ENCODE assay signal across 21 cellular contexts in the genomic region with DNA sequence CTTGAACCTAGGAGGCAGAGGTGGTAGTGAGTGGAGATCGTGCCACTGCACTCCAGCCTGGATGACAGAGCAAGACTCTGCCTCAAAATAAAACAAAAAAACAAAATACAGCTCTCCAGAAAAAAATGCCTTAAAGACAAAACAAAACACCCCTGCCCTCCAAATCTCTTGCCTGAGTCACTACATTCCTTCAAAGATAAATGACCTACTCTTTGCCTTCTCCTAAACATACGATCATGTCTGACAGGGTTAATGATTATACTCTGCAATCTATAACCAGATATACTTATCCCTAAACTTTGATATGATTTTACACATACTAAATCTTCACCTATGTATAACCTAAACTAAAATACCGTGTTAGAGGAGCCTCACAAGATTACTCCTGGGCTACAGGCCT. TPM values are rescaled to one million over a fixed set of nuclear protein-coding genes. Genes with fewer than 3 reads are reported as not detected.
A peak's percentile ranks its signal among the peaks of the same experiment; 100 is the strongest.
DNase-seq lines count a peak whose midpoint lies in the region; ATAC-seq and TF ChIP-seq lines count a peak whose summit lies in the region.
"Had no signal": no experiment of that assay in that cellular context is flagged by ENCODE, and none has a peak within 500 bp of the region (broad histone marks: within the 10 kb centered on the region; RNA-seq: fewer than 3 reads in every experiment).

No MANE protein-coding gene starts in this region.

- no peaks in the 10 kb centered on the region for H3K9me3 ChIP-seq in colonic mucosa
- H3K9me3 ChIP-seq: BLaER1 treated with 17β-estradiol and CSF1 and Interleukin-3, amounts not matched to agents 10 nM and 100 nM had no signal

- H3K27me3 Mint-ChIP-seq in activated CD4-positive, alpha-beta T cell treated with anti-CD3 and anti-CD28 coated beads for 36 hours: no peaks in the 10 kb centered on the region
- no peaks in the 10 kb centered on the region for H3K27me3 Mint-ChIP-seq in WTC11 (ENCODE audit: low read depth)
- H3K27me3 Mint-ChIP-seq: central memory CD8-positive, alpha-beta T cell had no signal

- CTCF ChIA-PET in activated CD4-positive, alpha-beta T cell treated with anti-CD3 and anti-CD28 coated beads for 36 hours (lab: Charles Lee): interaction anchor here (0.6 to 1.7 kb wide), 9 partner anchors 8 to 242 kb away, joined by 3 to 10 read pairs (median 5); partner anchors contain the start of gene SLC38A7
- CTCF ChIA-PET in WTC11 (lab: Charles Lee): interaction anchor here (0.8 to 1.7 kb wide), 3 partner anchors 26 to 242 kb away, joined by 4 to 11 read pairs (median 5); no protein-coding TSS in a partner anchor

- ATAC-seq in activated CD4-positive, alpha-beta T cell treated with anti-CD3 and anti-CD28 coated beads for 36 hours: no peak
- ATAC-seq in WTC11 (no peak), GM21786 (IDR thresholded peaks at IDR 0.05; ENCODE audit: unreplicated experiment) (no peak), HG02870 (IDR thresholded peaks at IDR 0.05; ENCODE audit: unreplicated experiment) (no peak)
- ATAC-seq: left cardiac atrium had no signal

- no peak overlapping the region for H3K27ac ChIP-seq in colonic mucosa
- H3K27ac ChIP-seq: BLaER1 treated with 17β-estradiol and CSF1 and Interleukin-3, amounts not matched to agents 10 nM and 100 nM; SK-N-MC had no signal

- H3K4me1 ChIP-seq in colonic mucosa: peaks cover 3% of the 10 kb centered on the region

- H3K27ac Mint-ChIP-seq in activated CD4-positive, alpha-beta T cell treated with anti-CD3 and anti-CD28 coated beads for 36 hours: no peak overlapping the region
- no peak overlapping the region for H3K27ac Mint-ChIP-seq in WTC11

- peak overlapping the region; percentile 92 for H3K4me3 Mint-ChIP-seq in activated CD4-positive, alpha-beta T cell treated with anti-CD3 and anti-CD28 coated beads for 36 hours
- peak overlapping the region; percentile 14; the same call in 1 of the 2 replicates for H3K4me3 Mint-ChIP-seq in WTC11

- no peak overlapping the region for H3K9ac ChIP-seq in colonic mucosa (ENCODE audit: low read depth in 2 of 2, low read length in 2 of 2)

- POLR2A ChIA-PET in activated CD4-positive, alpha-beta T cell treated with anti-CD3 and anti-CD28 coated beads for 36 hours (lab: Charles Lee): interaction anchor here (0.6 kb wide), 1 partner anchor 501 kb away, joined by 3 read pairs; no protein-coding TSS in a partner anchor
- POLR2A ChIA-PET in WTC11 (lab: Charles Lee): no interaction called here

- intact Hi-C loops in activated CD4-positive, alpha-beta T cell treated with anti-CD3 and anti-CD28 coated beads for 36 hours (cut with DNase I, micrococcal nuclease): loop anchor here (2.0 to 10.0 kb wide), 3 partner anchors 13 to 319 kb away; partner anchors contain the start of genes CSNK2A2 (in 1 of the 2) and NDRG4 (in 1 of the 2)
- intact Hi-C loops in colonic mucosa (cut with DNase I): loop anchor here (5.0 kb wide), 2 partner anchors 148 to 243 kb away; no protein-coding TSS in a partner anchor

- H3K4me3 ChIP-seq in colonic mucosa: no peak overlapping the region
- H3K4me3 ChIP-seq: SK-N-MC had no signal

- no peak for TF ChIP-seq CTCF in WTC11 (IDR thresholded peaks at IDR 0.05)
- TF ChIP-seq CTCF in colonic mucosa (IDR thresholded peaks at IDR 0.05): no peak

- H3K36me3 Mint-ChIP-seq in activated CD4-positive, alpha-beta T cell treated with anti-CD3 and anti-CD28 coated beads for 36 hours (ENCODE audit: low read depth): peaks cover 23% of the 10 kb centered on the region
- peaks cover 21% of the 10 kb centered on the region for H3K36me3 Mint-ChIP-seq in WTC11

- DNase-seq in activated CD4-positive, alpha-beta T cell treated with anti-CD3 and anti-CD28 coated beads for 36 hours: no peak
- DNase-seq in activated CD4-positive, alpha-beta T cell treated with anti-CD3 and anti-CD28 coated beads, Interleukin-2, amount 50 U/mL, for 48 hours: no peak
- DNase-seq in HCEC 1CT (peak; percentile 17), WTC11 (ENCODE audit: low spot score) (no peak), kidney tubule cell (ENCODE audit: low spot score) (peak; percentile 10), colonic mucosa (no peak)
- DNase-seq: activated CD4-positive, alpha-beta T cell treated with anti-CD3 and anti-CD28 coated beads for 4 hours; activated CD8-positive, alpha-beta memory T cell treated with anti-CD3 and anti-CD28 coated beads, Interleukin-2, amount 50 U/mL, for 48 hours; effector memory CD4-positive, alpha-beta T cell; hypothalamus; NCI-H1048; NCI-H526; stimulated activated naive CD4-positive, alpha-beta T cell treated with Interleukin-2 at 50 U/mL for 16 hours; T-helper 9 cell; trophoblast cell had no signal

- H3K27me3 ChIP-seq in colonic mucosa: no peaks in the 10 kb centered on the region
- H3K27me3 ChIP-seq: BLaER1 treated with 17β-estradiol and CSF1 and Interleukin-3, amounts not matched to agents 10 nM and 100 nM had no signal

- no peaks in the 10 kb centered on the region for H3K36me3 ChIP-seq in colonic mucosa

- H3K4me1 Mint-ChIP-seq in activated CD4-positive, alpha-beta T cell treated with anti-CD3 and anti-CD28 coated beads for 36 hours: peaks cover 41% of the 10 kb centered on the region
- peaks cover 29% of the 10 kb centered on the region for H3K4me1 Mint-ChIP-seq in WTC11

- H3K9me3 Mint-ChIP-seq in activated CD4-positive, alpha-beta T cell treated with anti-CD3 and anti-CD28 coated beads for 36 hours (ENCODE audit: low read depth): no peaks in the 10 kb centered on the region
- no peaks in the 10 kb centered on the region for H3K9me3 Mint-ChIP-seq in WTC11
- H3K9me3 Mint-ChIP-seq: central memory CD8-positive, alpha-beta T cell had no signal

TF ChIP-seq in WTC11, 78 proteins besides CTCF, POLR2A, EP300 and RAD21:
- TF ChIP-seq, protein P1, sequence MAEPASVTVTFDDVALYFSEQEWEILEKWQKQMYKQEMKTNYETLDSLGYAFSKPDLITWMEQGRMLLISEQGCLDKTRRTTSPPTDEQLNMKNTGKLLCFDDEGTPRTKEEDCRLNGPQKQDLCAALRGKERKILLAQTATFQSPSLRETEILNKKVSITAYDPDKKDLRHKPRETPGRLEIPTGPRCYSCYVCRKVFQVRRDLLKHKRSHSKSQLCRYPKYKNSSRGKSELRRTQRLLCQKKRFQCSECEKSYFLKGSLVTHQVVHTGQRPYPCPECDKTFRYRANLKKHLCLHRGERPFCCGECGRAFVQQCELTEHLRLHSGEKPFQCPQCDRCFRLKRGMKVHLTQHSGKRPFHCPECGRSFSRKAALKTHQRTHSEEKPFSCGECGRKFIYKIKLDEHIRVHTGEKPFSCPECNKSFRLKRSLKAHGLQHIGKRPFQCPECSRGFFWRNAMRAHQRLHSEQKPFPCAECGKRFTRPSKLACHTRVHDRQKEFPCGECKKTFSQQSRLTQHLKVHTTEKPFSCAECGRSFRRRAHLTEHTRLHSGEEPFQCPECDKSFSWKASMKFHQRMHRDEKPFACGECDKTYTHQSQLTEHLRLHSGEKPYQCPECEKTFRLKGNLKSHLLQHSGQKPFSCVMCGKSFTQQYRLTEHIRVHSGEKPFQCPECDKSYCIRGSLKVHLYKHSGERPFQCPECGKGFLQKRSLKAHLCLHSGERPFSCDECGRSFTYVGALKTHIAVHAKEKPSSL (CRISPR knock-in tag; conservative IDR thresholded peaks at IDR 0.05): no peak
- TF ChIP-seq ELF4 (CRISPR knock-in tag; IDR thresholded peaks at IDR 0.05; ENCODE audit: low read depth): no peak
- TF ChIP-seq, protein P2, sequence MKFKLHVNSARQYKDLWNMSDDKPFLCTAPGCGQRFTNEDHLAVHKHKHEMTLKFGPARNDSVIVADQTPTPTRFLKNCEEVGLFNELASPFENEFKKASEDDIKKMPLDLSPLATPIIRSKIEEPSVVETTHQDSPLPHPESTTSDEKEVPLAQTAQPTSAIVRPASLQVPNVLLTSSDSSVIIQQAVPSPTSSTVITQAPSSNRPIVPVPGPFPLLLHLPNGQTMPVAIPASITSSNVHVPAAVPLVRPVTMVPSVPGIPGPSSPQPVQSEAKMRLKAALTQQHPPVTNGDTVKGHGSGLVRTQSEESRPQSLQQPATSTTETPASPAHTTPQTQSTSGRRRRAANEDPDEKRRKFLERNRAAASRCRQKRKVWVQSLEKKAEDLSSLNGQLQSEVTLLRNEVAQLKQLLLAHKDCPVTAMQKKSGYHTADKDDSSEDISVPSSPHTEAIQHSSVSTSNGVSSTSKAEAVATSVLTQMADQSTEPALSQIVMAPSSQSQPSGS (CRISPR knock-in tag; IDR thresholded peaks at IDR 0.05; ENCODE audit: borderline replicate concordance, low read depth): no peak
- TF ChIP-seq, protein P3, sequence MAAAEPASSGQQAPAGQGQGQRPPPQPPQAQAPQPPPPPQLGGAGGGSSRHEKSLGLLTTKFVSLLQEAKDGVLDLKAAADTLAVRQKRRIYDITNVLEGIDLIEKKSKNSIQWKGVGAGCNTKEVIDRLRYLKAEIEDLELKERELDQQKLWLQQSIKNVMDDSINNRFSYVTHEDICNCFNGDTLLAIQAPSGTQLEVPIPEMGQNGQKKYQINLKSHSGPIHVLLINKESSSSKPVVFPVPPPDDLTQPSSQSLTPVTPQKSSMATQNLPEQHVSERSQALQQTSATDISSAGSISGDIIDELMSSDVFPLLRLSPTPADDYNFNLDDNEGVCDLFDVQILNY (CRISPR knock-in tag; IDR thresholded peaks at IDR 0.05): no peak
- TF ChIP-seq SOX15 (CRISPR knock-in tag; IDR thresholded peaks at IDR 0.05): no peak
- no peak for TF ChIP-seq ZNF396 (CRISPR knock-in tag; IDR thresholded peaks at IDR 0.05; ENCODE audit: borderline replicate concordance)
- TF ChIP-seq ZSCAN18 (CRISPR knock-in tag; IDR thresholded peaks at IDR 0.05): no peak
- no peak for TF ChIP-seq FOXJ3 (CRISPR knock-in tag; IDR thresholded peaks at IDR 0.05; ENCODE audit: borderline replicate concordance)
TF ChIP-seq in WTC11: peak in this region for 0.

RNA-seq across cellular contexts. Expression of gene SETD6, which starts 1.4 kb away (rescaled TPM):
- 10 to 100 TPM; 13.8 to 15.1 TPM for total RNA-seq in activated CD4-positive, alpha-beta T cell treated with anti-CD3 and anti-CD28 coated beads for 36 hours
- total RNA-seq in WTC11 (2021) (34.0 to 41.1 TPM (median 35.0 TPM) in 3 replicates), colonic mucosa (10 to 100 TPM in 1 of 2 donors, 1 to 10 TPM in 1; 8.5 to 18.0 TPM)

RNA-seq across cellular contexts. Expression of gene NDRG4, which starts 13.9 kb away (rescaled TPM):
- total RNA-seq in activated CD4-positive, alpha-beta T cell treated with anti-CD3 and anti-CD28 coated beads for 36 hours: 1 to 10 TPM; 6.9 to 7.2 TPM
- total RNA-seq in WTC11 (2021) (20.5 to 24.6 TPM (median 23.1 TPM) in 3 replicates), colonic mucosa (1 to 10 TPM; 3.0 to 9.8 TPM)

Comparison
In these comparisons a context has a peak if more than half of its experiments do, and no peak if none do; other contexts are left out.
1. DNase-seq: peak in HCEC 1CT (single experiment) and kidney tubule cell (single experiment); none in activated CD4-positive, alpha-beta T cell treated with anti-CD3 and anti-CD28 coated beads for 36 hours (single experiment), activated CD4-positive, alpha-beta T cell treated with anti-CD3 and anti-CD28 coated beads, Interleukin-2, amount 50 U/mL, for 48 hours (0 of 2), WTC11 (single experiment) and colonic mucosa (single experiment).